2 cellular contexts compared by ENCODE assay signal in the genomic region with DNA sequence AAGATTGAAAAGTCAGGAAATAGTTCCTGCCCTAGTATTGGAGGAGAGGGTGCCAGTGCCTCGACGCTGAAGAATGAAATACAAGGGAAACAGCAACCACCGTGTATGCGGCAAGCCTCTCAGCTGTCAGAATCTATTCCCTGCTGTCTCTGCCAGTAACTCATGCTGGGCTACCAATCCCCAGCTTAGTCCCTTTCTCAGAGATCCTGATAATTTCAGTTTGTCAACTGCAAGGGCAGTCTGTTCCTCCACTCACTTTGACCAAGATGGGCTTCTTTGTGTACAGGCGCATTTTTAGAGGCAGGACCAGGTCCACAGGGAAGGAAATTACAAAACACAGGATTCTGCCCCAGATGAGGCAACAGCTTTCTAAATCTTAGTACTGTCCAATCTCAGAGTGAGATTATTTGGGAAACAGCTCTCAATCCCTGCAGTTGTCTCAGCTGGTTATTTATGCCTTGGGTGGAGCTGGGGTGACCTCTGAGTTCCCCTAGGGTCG.
TF ChIP-seq lines count a peak whose summit lies in the region.

No MANE protein-coding gene starts in this region.

TF ChIP-seq in A549, 52 proteins besides CTCF, POLR2A, EP300 and RAD21:
- no peak for TF ChIP-seq MAFK (IDR thresholded peaks at IDR 0.05; ENCODE audit: partially characterized antibody)
- TF ChIP-seq, protein P1, sequence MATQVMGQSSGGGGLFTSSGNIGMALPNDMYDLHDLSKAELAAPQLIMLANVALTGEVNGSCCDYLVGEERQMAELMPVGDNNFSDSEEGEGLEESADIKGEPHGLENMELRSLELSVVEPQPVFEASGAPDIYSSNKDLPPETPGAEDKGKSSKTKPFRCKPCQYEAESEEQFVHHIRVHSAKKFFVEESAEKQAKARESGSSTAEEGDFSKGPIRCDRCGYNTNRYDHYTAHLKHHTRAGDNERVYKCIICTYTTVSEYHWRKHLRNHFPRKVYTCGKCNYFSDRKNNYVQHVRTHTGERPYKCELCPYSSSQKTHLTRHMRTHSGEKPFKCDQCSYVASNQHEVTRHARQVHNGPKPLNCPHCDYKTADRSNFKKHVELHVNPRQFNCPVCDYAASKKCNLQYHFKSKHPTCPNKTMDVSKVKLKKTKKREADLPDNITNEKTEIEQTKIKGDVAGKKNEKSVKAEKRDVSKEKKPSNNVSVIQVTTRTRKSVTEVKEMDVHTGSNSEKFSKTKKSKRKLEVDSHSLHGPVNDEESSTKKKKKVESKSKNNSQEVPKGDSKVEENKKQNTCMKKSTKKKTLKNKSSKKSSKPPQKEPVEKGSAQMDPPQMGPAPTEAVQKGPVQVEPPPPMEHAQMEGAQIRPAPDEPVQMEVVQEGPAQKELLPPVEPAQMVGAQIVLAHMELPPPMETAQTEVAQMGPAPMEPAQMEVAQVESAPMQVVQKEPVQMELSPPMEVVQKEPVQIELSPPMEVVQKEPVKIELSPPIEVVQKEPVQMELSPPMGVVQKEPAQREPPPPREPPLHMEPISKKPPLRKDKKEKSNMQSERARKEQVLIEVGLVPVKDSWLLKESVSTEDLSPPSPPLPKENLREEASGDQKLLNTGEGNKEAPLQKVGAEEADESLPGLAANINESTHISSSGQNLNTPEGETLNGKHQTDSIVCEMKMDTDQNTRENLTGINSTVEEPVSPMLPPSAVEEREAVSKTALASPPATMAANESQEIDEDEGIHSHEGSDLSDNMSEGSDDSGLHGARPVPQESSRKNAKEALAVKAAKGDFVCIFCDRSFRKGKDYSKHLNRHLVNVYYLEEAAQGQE (IDR thresholded peaks at IDR 0.05), result no peak
- no peak for TF ChIP-seq MAZ (IDR thresholded peaks at IDR 0.05; ENCODE audit: borderline replicate concordance, low read depth, low read length)
- no peak for TF ChIP-seq HEYL (CRISPR knock-in tag; IDR thresholded peaks at IDR 0.05)
- TF ChIP-seq TFCP2L1 (CRISPR knock-in tag; IDR thresholded peaks at IDR 0.05), result no peak
- TF ChIP-seq NFE2L2 (conservative IDR thresholded peaks at IDR 0.05; ENCODE audit: low read length), result no peak
- no peak for TF ChIP-seq POLR2AphosphoS2 (conservative IDR thresholded peaks at IDR 0.05; ENCODE audit: low read length)
- TF ChIP-seq HOXB5 (CRISPR knock-in tag; IDR thresholded peaks at IDR 0.05), result no peak
- no peak for TF ChIP-seq MYC (IDR thresholded peaks at IDR 0.05; ENCODE audit: borderline replicate concordance, low read length)
- TF ChIP-seq CHD4 (IDR thresholded peaks at IDR 0.05; ENCODE audit: borderline replicate concordance), result no peak
- TF ChIP-seq JUN (IDR thresholded peaks at IDR 0.05), result no peak; a peak in 1 of 5 replicates
- TF ChIP-seq ZC3H11A (IDR thresholded peaks at IDR 0.05), result no peak
- TF ChIP-seq, protein P2, sequence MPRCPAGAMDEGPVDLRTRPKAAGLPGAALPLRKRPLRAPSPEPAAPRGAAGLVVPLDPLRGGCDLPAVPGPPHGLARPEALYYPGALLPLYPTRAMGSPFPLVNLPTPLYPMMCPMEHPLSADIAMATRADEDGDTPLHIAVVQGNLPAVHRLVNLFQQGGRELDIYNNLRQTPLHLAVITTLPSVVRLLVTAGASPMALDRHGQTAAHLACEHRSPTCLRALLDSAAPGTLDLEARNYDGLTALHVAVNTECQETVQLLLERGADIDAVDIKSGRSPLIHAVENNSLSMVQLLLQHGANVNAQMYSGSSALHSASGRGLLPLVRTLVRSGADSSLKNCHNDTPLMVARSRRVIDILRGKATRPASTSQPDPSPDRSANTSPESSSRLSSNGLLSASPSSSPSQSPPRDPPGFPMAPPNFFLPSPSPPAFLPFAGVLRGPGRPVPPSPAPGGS (IDR thresholded peaks at IDR 0.05), result no peak
- no peak for TF ChIP-seq FOXS1 (CRISPR knock-in tag; IDR thresholded peaks at IDR 0.05)
- TF ChIP-seq FOSB (CRISPR knock-in tag; IDR thresholded peaks at IDR 0.05), result no peak
- TF ChIP-seq EHF (CRISPR knock-in tag; IDR thresholded peaks at IDR 0.05), result no peak
- no peak for TF ChIP-seq RFX5 (IDR thresholded peaks at IDR 0.05)
- TF ChIP-seq, protein P3, sequence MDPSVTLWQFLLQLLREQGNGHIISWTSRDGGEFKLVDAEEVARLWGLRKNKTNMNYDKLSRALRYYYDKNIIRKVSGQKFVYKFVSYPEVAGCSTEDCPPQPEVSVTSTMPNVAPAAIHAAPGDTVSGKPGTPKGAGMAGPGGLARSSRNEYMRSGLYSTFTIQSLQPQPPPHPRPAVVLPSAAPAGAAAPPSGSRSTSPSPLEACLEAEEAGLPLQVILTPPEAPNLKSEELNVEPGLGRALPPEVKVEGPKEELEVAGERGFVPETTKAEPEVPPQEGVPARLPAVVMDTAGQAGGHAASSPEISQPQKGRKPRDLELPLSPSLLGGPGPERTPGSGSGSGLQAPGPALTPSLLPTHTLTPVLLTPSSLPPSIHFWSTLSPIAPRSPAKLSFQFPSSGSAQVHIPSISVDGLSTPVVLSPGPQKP (IDR thresholded peaks at IDR 0.05; ENCODE audit: low read depth, low read length), result no peak
- no peak for TF ChIP-seq CEBPB (IDR thresholded peaks at IDR 0.05)
TF ChIP-seq in A549: peak in this region for 0.

TF ChIP-seq in GM12878, 131 proteins besides CTCF, POLR2A, EP300 and RAD21:
- TF ChIP-seq CHD2 (IDR thresholded peaks at IDR 0.05; ENCODE audit: borderline replicate concordance, low read depth, low read length) (no peak), SRF (IDR thresholded peaks at IDR 0.05; ENCODE audit: low read depth in 2 of 2, low read length in 2 of 2) (no peak), CEBPB (IDR thresholded peaks at IDR 0.05; ENCODE audit: borderline replicate concordance in 1 of 2, low read depth in 2 of 2, low read length in 2 of 2) (no peak), IRF4 (IDR thresholded peaks at IDR 0.05; ENCODE audit: low read depth, low read length) (no peak), SMC3 (IDR thresholded peaks at IDR 0.05; ENCODE audit: borderline replicate concordance, low read length) (no peak)
- TF ChIP-seq, protein P4, sequence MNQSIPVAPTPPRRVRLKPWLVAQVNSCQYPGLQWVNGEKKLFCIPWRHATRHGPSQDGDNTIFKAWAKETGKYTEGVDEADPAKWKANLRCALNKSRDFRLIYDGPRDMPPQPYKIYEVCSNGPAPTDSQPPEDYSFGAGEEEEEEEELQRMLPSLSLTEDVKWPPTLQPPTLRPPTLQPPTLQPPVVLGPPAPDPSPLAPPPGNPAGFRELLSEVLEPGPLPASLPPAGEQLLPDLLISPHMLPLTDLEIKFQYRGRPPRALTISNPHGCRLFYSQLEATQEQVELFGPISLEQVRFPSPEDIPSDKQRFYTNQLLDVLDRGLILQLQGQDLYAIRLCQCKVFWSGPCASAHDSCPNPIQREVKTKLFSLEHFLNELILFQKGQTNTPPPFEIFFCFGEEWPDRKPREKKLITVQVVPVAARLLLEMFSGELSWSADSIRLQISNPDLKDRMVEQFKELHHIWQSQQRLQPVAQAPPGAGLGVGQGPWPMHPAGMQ (IDR thresholded peaks at IDR 0.05; ENCODE audit: borderline replicate concordance), result no peak
- TF ChIP-seq, protein P5, sequence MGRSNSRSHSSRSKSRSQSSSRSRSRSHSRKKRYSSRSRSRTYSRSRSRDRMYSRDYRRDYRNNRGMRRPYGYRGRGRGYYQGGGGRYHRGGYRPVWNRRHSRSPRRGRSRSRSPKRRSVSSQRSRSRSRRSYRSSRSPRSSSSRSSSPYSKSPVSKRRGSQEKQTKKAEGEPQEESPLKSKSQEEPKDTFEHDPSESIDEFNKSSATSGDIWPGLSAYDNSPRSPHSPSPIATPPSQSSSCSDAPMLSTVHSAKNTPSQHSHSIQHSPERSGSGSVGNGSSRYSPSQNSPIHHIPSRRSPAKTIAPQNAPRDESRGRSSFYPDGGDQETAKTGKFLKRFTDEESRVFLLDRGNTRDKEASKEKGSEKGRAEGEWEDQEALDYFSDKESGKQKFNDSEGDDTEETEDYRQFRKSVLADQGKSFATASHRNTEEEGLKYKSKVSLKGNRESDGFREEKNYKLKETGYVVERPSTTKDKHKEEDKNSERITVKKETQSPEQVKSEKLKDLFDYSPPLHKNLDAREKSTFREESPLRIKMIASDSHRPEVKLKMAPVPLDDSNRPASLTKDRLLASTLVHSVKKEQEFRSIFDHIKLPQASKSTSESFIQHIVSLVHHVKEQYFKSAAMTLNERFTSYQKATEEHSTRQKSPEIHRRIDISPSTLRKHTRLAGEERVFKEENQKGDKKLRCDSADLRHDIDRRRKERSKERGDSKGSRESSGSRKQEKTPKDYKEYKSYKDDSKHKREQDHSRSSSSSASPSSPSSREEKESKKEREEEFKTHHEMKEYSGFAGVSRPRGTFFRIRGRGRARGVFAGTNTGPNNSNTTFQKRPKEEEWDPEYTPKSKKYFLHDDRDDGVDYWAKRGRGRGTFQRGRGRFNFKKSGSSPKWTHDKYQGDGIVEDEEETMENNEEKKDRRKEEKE (IDR thresholded peaks at IDR 0.05), result no peak
